In the genomic region with DNA sequence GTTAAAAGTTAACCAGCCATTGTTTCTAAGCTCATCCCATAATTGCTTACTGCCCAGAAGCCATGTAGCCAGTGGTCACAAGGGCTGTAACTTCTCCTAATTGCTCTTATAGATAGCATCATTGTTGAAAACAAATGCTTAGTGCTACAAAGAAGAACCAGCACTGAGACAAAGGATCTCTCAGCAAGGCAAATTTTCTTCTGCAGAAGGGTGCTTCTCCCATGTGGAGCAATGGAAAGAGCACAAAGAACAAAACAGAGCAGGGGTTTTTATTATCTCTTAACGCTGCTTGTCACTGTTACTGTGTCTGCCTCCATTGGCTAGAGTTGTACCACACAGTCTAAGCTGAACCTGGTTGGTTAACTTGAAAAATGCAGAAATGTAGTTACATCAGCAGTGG, we compare ENCODE assay signal across 24 cellular contexts.
A peak's percentile ranks its signal among the peaks of the same experiment; 100 is the strongest.
DNase-seq lines count a peak whose midpoint lies in the region; ATAC-seq, FAIRE-seq and TF ChIP-seq lines count a peak whose summit lies in the region.
"Had no signal": no experiment of that assay in that cellular context is flagged by ENCODE, and none has a peak within 500 bp of the region (broad histone marks: within the 10 kb centered on the region; RNA-seq: fewer than 3 reads in every experiment).

No MANE protein-coding gene starts in this region.

- peaks cover 18% of the 10 kb centered on the region for H3K9me3 ChIP-seq in HEK293 (ENCODE audit: control insufficient read depth, insufficient read depth, low read depth, low read length)
- no peaks in the 10 kb centered on the region for H3K9me3 ChIP-seq in hepatocyte (ENCODE audit: low read depth)
- no peaks in the 10 kb centered on the region for H3K9me3 ChIP-seq in neural progenitor cell (ENCODE audit: low read depth)

- H3K9ac ChIP-seq in neural progenitor cell: no peak overlapping the region
- H3K9ac ChIP-seq: BLaER1, GM23248 had no signal

- H3K79me2 ChIP-seq in hepatocyte (no peaks in the 10 kb centered on the region), neural progenitor cell (ENCODE audit: low read depth) (no peaks in the 10 kb centered on the region)

- H3F3A ChIP-seq in neural progenitor cell (ENCODE audit: low read depth): peaks cover 9% of the 10 kb centered on the region

- peaks cover 5% of the 10 kb centered on the region for H3K36me3 Mint-ChIP-seq in neural progenitor cell
- H3K36me3 Mint-ChIP-seq: CD4-positive, CD25-positive, alpha-beta regulatory T cell; CD8-positive, alpha-beta T cell had no signal

- no peak for ATAC-seq in GM21367 (IDR thresholded peaks at IDR 0.05; ENCODE audit: unreplicated experiment)
- ATAC-seq: CD8-positive, alpha-beta T cell had no signal

- H3K27me3 Mint-ChIP-seq in neural progenitor cell (ENCODE audit: insufficient read depth, low read depth): peaks cover 5% of the 10 kb centered on the region
- H3K27me3 Mint-ChIP-seq: B cell; CD4-positive, CD25-positive, alpha-beta regulatory T cell had no signal

- H4K20me1 ChIP-seq in hepatocyte (ENCODE audit: insufficient read depth, poor library complexity, severe bottlenecking) (no peaks in the 10 kb centered on the region), neural progenitor cell (ENCODE audit: low read depth) (no peaks in the 10 kb centered on the region)
- H4K20me1 ChIP-seq: BLaER1 had no signal

- FAIRE-seq in urothelium cell line (lab: Jason Lieb, UNC): peak; percentile 69
- FAIRE-seq: A204.1, D721Med, GM12891, GM18507, H1 had no signal

- H3K4me1 Mint-ChIP-seq in neural progenitor cell: peaks cover 11% of the 10 kb centered on the region
- H3K4me1 Mint-ChIP-seq: B cell; CD4-positive, CD25-positive, alpha-beta regulatory T cell had no signal

- DNase-seq in hepatocyte (ENCODE audit: low spot score): no peak
- peak; percentile 16 for DNase-seq in neural progenitor cell (ENCODE audit: low spot score)
- DNase-seq in urothelium cell line (ENCODE audit: low spot score): no peak
- no peak for DNase-seq in DMS 273 treated with DMSO at 0.1 percent for 48 hours (lab: John Stamatoyannopoulos, UW)
- no peak for DNase-seq in cortex of kidney (lab: John Stamatoyannopoulos, UW)
- DNase-seq: CD4-positive, CD25-positive, alpha-beta regulatory T cell; CD8-positive, alpha-beta T cell; DMS53; DMS79 treated with DMSO at 0.1 percent for 48 hours; GF-D8; GM23248; H7; HCEC 1CT had no signal

- H3K27me3 ChIP-seq in hepatocyte (no peaks in the 10 kb centered on the region), neural progenitor cell (no peaks in the 10 kb centered on the region)
- H3K27me3 ChIP-seq: BLaER1 had no signal

- H3K4me3 ChIP-seq in HEK293 (ENCODE audit: low read depth, low read length) (no peak overlapping the region), hepatocyte (no peak overlapping the region), neural progenitor cell (no peak overlapping the region)
- H3K4me3 ChIP-seq: BLaER1, GM23248 had no signal

- POLR2A ChIA-PET in HEK293 (lab: Yijun Ruan, JAX): no interaction called here

- CTCF ChIA-PET in HEK293 (lab: Yijun Ruan, JAX): no interaction called here

- no peak overlapping the region for H3K27ac ChIP-seq in HEK293 (ENCODE audit: extremely low read depth, low read depth, low read length)
- H3K27ac ChIP-seq in hepatocyte: peak overlapping the region; percentile 33
- H3K27ac ChIP-seq in neural progenitor cell: peak overlapping the region; percentile 43
- H3K27ac ChIP-seq: 22Rv1, BLaER1, C4-2B, GM23248 had no signal

- 31% methylated on average over 1 of the region's 1 CpG for WGBS in hepatocyte (ENCODE audit: low lambda C conversion rate, missing lambda C conversion rate)

- no peaks in the 10 kb centered on the region for H3K9me2 ChIP-seq in hepatocyte (replicated peaks; ENCODE audit: insufficient read depth)

- H3K36me3 ChIP-seq in HEK293 (ENCODE audit: control insufficient read depth in 2 of 2, insufficient read depth in 1 of 2, low read length in 2 of 2) (no peaks in the 10 kb centered on the region), hepatocyte (replicated peaks; ENCODE audit: insufficient read depth, low read depth) (no peaks in the 10 kb centered on the region), neural progenitor cell (no peaks in the 10 kb centered on the region)
- H3K36me3 ChIP-seq: BLaER1 had no signal

- H3K4me3 Mint-ChIP-seq in neural progenitor cell: no peak overlapping the region
- H3K4me3 Mint-ChIP-seq: B cell; CD4-positive, CD25-positive, alpha-beta regulatory T cell; CD8-positive, alpha-beta T cell had no signal

- TF ChIP-seq CTCF in HEK293 (tag by site-specific recombination; IDR thresholded peaks at IDR 0.05) (no peak), hepatocyte (IDR thresholded peaks at IDR 0.05; ENCODE audit: poor library complexity) (no peak), neural progenitor cell (IDR thresholded peaks at IDR 0.05) (no peak)

- no peaks in the 10 kb centered on the region for H3K4me1 ChIP-seq in HEK293 (ENCODE audit: control insufficient read depth, insufficient read depth, low read length)
- H3K4me1 ChIP-seq in hepatocyte (ENCODE audit: insufficient read depth): peaks cover 12% of the 10 kb centered on the region
- H3K4me1 ChIP-seq in neural progenitor cell: peaks cover 9% of the 10 kb centered on the region
- H3K4me1 ChIP-seq: BLaER1 had no signal

- H3K27ac Mint-ChIP-seq in neural progenitor cell: no peak overlapping the region
- H3K27ac Mint-ChIP-seq: B cell; CD4-positive, CD25-positive, alpha-beta regulatory T cell; CD8-positive, alpha-beta T cell had no signal

- H3K9me3 Mint-ChIP-seq in neural progenitor cell: peaks cover 43% of the 10 kb centered on the region

- no peak overlapping the region for H2AFZ ChIP-seq in hepatocyte
- H2AFZ ChIP-seq in neural progenitor cell (replicated peaks): no peak overlapping the region
- H2AFZ ChIP-seq: GM23248 had no signal

- H3K4me2 ChIP-seq in hepatocyte (no peak overlapping the region), neural progenitor cell (peak overlapping the region; percentile 15)
- H3K4me2 ChIP-seq: BLaER1 had no signal

TF ChIP-seq in HEK293, 187 proteins besides CTCF, POLR2A, EP300 and RAD21:
- TF ChIP-seq, protein P1, sequence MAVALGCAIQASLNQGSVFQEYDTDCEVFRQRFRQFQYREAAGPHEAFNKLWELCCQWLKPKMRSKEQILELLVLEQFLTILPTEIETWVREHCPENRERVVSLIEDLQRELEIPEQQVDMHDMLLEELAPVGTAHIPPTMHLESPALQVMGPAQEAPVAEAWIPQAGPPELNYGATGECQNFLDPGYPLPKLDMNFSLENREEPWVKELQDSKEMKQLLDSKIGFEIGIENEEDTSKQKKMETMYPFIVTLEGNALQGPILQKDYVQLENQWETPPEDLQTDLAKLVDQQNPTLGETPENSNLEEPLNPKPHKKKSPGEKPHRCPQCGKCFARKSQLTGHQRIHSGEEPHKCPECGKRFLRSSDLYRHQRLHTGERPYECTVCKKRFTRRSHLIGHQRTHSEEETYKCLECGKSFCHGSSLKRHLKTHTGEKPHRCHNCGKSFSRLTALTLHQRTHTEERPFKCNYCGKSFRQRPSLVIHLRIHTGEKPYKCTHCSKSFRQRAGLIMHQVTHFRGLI (tag by site-specific recombination; IDR thresholded peaks at IDR 0.05): no peak
- TF ChIP-seq SCRT2 (tag by site-specific recombination; IDR thresholded peaks at IDR 0.05) (no peak), ZSCAN23 (tag by site-specific recombination; IDR thresholded peaks at IDR 0.05) (no peak), SETDB1 (IDR thresholded peaks at IDR 0.05; ENCODE audit: insufficient read length, low read length) (peak; percentile 91), ZNF174 (tag by site-specific recombination; IDR thresholded peaks at IDR 0.05) (no peak), GLIS1 (tag by site-specific recombination; IDR thresholded peaks at IDR 0.05) (no peak), TRIM28 (IDR thresholded peaks at IDR 0.05; ENCODE audit: borderline replicate concordance, low read length) (peak; percentile 27; the same call in 1 of the 2 replicates), OVOL3 (tag by site-specific recombination; IDR thresholded peaks at IDR 0.05) (no peak), ZBTB17 (tag by site-specific recombination; IDR thresholded peaks at IDR 0.05) (no peak)
